ENCODE assay signal across 10 cellular contexts in the genomic region with DNA sequence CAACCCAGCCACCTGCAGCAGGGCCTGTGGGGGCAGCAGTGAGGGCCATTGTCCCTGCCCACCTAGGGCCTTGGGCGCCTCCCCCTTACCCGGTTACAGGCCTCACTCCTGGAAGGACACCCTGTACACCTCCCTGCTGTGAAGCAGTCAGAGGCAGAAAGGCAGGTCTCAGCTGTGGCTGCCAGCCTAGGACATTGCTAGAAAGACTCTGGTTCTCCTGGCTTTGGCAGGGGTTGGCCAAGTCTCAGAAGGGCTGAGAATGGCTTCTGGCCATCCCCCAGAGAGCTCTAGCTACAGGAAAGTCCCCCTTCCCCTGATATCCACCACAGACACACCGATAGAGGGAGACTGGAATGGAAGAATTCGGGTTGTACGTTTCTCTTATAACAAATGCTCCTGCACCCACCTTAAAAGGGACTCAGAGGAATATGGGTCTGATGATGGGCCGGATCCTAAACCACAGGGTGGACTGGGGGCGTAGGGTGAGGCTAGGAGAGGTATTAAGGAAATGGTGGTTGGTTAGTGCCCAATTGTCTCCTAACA. TPM values are rescaled to one million over a fixed set of nuclear protein-coding genes. Genes with fewer than 3 reads are reported as not detected.
DNase-seq lines count a peak whose midpoint lies in the region; ATAC-seq and TF ChIP-seq lines count a peak whose summit lies in the region.
"Had no signal": no experiment of that assay in that cellular context is flagged by ENCODE, and none has a peak within 500 bp of the region (broad histone marks: within the 10 kb centered on the region; RNA-seq: fewer than 3 reads in every experiment).

No MANE protein-coding gene starts in this region.

- peaks cover 2% of the 10 kb centered on the region for H3K36me3 Mint-ChIP-seq in activated T-cell treated with anti-CD3 and anti-CD28 coated beads, Interleukin-2, amount 50 U/mL, for 4 hours (ENCODE audit: insufficient read depth)

- no peaks in the 10 kb centered on the region for H3K27me3 ChIP-seq in heart right ventricle

- DNase-seq in DMS53 (lab: John Stamatoyannopoulos, UW): peak; percentile 39
- DNase-seq in DMS53 treated with DMSO at 0.1 percent for 48 hours (lab: John Stamatoyannopoulos, UW; ENCODE audit: unreplicated experiment): no peak
- DNase-seq in activated T-cell treated with anti-CD3 and anti-CD28 coated beads, Interleukin-2, amount 50 U/mL, for 4 hours: peak; percentile 18
- peak in 1 of 2 donors; percentile 34 for DNase-seq in heart right ventricle
- DNase-seq in stimulated activated naive CD8-positive, alpha-beta T cell treated with anti-CD3 and anti-CD28 coated beads, Interleukin-15, Interleukin-2, amounts not matched to agents 100 U/mL and 50 U/mL, for 24 hours: peak; percentile 66
- no peak for DNase-seq in kidney glomerular epithelial cell (lab: John Stamatoyannopoulos, UW)
- no peak for DNase-seq in SKM-1 treated with dmso at 0.1 percent for 144 hours (lab: John Stamatoyannopoulos, UW; ENCODE audit: unreplicated experiment)

- 63 to 64% methylated on average over 7 of the region's 7 CpGs for WGBS in heart right ventricle, 2 donors

- intact Hi-C loops in heart right ventricle (cut with DNase I): loop anchor here in 5 of 10 donors (5.0 to 10.0 kb wide), 5 partner anchors 63 to 120 kb away; partner anchors contain the start of genes VCP (in 2 of the 5), FANCG (in 1 of the 5) and STOML2 (in 1 of the 5)

- H3K9me3 Mint-ChIP-seq in activated T-cell treated with anti-CD3 and anti-CD28 coated beads, Interleukin-2, amount 50 U/mL, for 4 hours: no peaks in the 10 kb centered on the region
- H3K9me3 Mint-ChIP-seq: naive thymus-derived CD4-positive, alpha-beta T cell had no signal

- peak in 3 of 9 donors; percentile 12 to 38 (median 30) for TF ChIP-seq CTCF in heart right ventricle (IDR thresholded peaks at IDR 0.05)

- ATAC-seq in activated T-cell treated with anti-CD3 and anti-CD28 coated beads, Interleukin-2, amount 50 U/mL, for 4 hours: no peak
- ATAC-seq in heart right ventricle: peak in 4 of 8 donors; percentile 5 to 40 (median 22)
- no peak for ATAC-seq in stimulated activated naive CD8-positive, alpha-beta T cell treated with anti-CD3 and anti-CD28 coated beads, Interleukin-15, Interleukin-2, amounts not matched to agents 100 U/mL and 50 U/mL, for 24 hours
- no peak for ATAC-seq in GM18511 (IDR thresholded peaks at IDR 0.05; ENCODE audit: unreplicated experiment)
- ATAC-seq: naive thymus-derived CD4-positive, alpha-beta T cell had no signal

- H3K9me3 ChIP-seq in heart right ventricle: no peaks in the 10 kb centered on the region

- peak overlapping the region in 2 of 10 donors; percentile 17 to 72 for H3K4me3 ChIP-seq in heart right ventricle
- H3K4me3 ChIP-seq: SK-N-MC had no signal

- H3K27ac ChIP-seq in heart right ventricle: peak overlapping the region; percentile 84 to 99 (median 95)
- H3K27ac ChIP-seq: SK-N-MC had no signal

- H3K36me3 ChIP-seq in heart right ventricle: peaks cover 0 to 17% (median 8%) of the 10 kb centered on the region in 9 donors

- peaks cover 61% of the 10 kb centered on the region for H3K4me1 Mint-ChIP-seq in activated T-cell treated with anti-CD3 and anti-CD28 coated beads, Interleukin-2, amount 50 U/mL, for 4 hours (ENCODE audit: low read depth)

- H3K4me1 ChIP-seq in heart right ventricle: peaks cover 26 to 76% (median 68%) of the 10 kb centered on the region in 9 donors

- H3K27me3 Mint-ChIP-seq in activated T-cell treated with anti-CD3 and anti-CD28 coated beads, Interleukin-2, amount 50 U/mL, for 4 hours (ENCODE audit: low read depth): no peaks in the 10 kb centered on the region
- H3K27me3 Mint-ChIP-seq: naive thymus-derived CD4-positive, alpha-beta T cell had no signal

- H3K4me3 Mint-ChIP-seq in activated T-cell treated with anti-CD3 and anti-CD28 coated beads, Interleukin-2, amount 50 U/mL, for 4 hours: no peak overlapping the region

RNA-seq across cellular contexts. Expression of gene DNAJB5, which starts 2.4 kb away (rescaled TPM):
- 1 to 10 TPM; 2.4 to 2.9 (median 2.7) TPM for total RNA-seq in activated T-cell treated with anti-CD3 and anti-CD28 coated beads, Interleukin-2, amount 50 U/mL, for 4 hours
- 100 to 1,000 TPM in 3 of 10 donors, 10 to 100 TPM in 7; 49.0 to 206 (median 85.1) TPM for total RNA-seq in heart right ventricle
- 100 to 1,000 TPM in 1 of 2 donors, 10 to 100 TPM in 1; 44.0 to 107 TPM for polyA plus RNA-seq in heart right ventricle

RNA-seq across cellular contexts. Expression of gene PHF24, which starts 33.8 kb away (rescaled TPM):
- under 1 TPM in 2 of 3 donors, not detected in 1; 0.08 to 0.55 TPM for total RNA-seq in activated T-cell treated with anti-CD3 and anti-CD28 coated beads, Interleukin-2, amount 50 U/mL, for 4 hours
- total RNA-seq in heart right ventricle: 1 to 10 TPM in 1 of 10 donors, under 1 TPM in 9; 0.11 to 2.2 (median 0.44) TPM
- under 1 TPM; 0.07 to 0.09 TPM for polyA plus RNA-seq in heart right ventricle
- total RNA-seq: naive thymus-derived CD4-positive, alpha-beta T cell had no signal
- polyA plus RNA-seq: naive thymus-derived CD4-positive, alpha-beta T cell had no signal

Comparison
In these comparisons a context has a peak if more than half of its experiments do, and no peak if none do; other contexts are left out.
1. DNase-seq: peak in DMS53 (single experiment), activated T-cell treated with anti-CD3 and anti-CD28 coated beads, Interleukin-2, amount 50 U/mL, for 4 hours (single experiment) and stimulated activated naive CD8-positive, alpha-beta T cell treated with anti-CD3 and anti-CD28 coated beads, Interleukin-15, Interleukin-2, amounts not matched to agents 100 U/mL and 50 U/mL, for 24 hours (single experiment); none in DMS53 treated with DMSO at 0.1 percent for 48 hours (single experiment), kidney glomerular epithelial cell (single experiment) and SKM-1 treated with dmso at 0.1 percent for 144 hours (single experiment).
2. RNA of gene DNAJB5, which starts 2.4 kb away (total RNA-seq): 49.0 to 206 TPM in heart right ventricle; 2.4 to 2.9 TPM in activated T-cell treated with anti-CD3 and anti-CD28 coated beads, Interleukin-2, amount 50 U/mL, for 4 hours; every median in the first group is over 10 times any median in the second.